1 cellular context compared by ENCODE assay signal in the genomic region with DNA sequence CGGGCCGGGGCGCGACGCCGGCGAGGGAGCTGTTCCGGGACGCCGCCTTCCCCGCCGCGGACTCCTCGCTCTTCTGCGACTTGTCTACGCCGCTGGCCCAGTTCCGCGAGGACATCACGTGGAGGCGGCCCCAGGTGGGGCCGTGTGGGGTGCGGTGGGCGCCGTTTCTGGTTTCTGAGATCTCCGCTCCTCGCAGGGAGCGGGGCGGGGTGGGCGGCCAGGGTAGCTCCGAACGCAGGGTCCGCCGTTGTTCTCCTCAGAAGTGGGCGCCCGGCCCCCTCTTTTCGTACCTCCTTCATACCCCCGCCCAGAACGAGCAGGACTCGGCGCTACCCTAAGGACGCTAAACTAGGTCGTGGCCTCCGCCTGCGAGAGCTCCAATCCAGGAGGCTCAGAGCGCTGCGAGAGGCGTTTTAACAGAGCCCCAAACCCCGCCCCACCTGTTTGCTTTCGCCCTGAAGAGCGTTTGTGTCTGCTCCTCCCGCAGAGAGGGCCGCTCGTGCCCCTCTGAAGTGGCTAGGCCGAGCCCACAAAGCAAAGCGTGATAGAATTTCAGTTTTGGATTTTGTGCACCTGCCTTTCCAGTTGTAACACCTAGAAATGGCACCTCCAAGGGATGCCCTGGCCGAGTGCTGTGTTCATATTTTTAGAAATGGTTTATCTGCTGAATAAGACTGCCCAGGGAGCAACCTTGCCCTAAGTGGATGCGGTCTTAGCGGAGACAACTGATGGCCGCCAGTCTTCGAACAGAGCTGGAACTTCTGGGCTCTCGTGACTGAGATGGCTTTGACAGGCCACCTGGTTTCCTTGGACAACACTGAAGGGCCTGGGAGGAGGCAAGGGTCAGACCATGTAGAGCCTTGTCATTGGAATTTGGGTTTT.
TF ChIP-seq lines count a peak whose summit lies in the region.

No MANE protein-coding gene starts in this region.

TF ChIP-seq in H1, 55 proteins besides CTCF, POLR2A, EP300 and RAD21:
- TF ChIP-seq KDM4A (IDR thresholded peaks at IDR 0.05; ENCODE audit: low read depth, low read length, severe bottlenecking) = peak; percentile 70
- TF ChIP-seq, protein P1, sequence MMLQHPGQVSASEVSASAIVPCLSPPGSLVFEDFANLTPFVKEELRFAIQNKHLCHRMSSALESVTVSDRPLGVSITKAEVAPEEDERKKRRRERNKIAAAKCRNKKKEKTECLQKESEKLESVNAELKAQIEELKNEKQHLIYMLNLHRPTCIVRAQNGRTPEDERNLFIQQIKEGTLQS (IDR thresholded peaks at IDR 0.05; ENCODE audit: insufficient read depth, low read depth, low read length) = no peak
- no peak for TF ChIP-seq RBBP5 (IDR thresholded peaks at IDR 0.05; ENCODE audit: borderline replicate concordance, low read depth, low read length)
- TF ChIP-seq EGR1 (IDR thresholded peaks at IDR 0.05; ENCODE audit: borderline replicate concordance, low read depth, low read length) = no peak
- TF ChIP-seq TAF7 (optimal IDR thresholded peaks at IDR 0.05; ENCODE audit: borderline replicate concordance, low read depth, low read length) = peak; percentile 11
- TF ChIP-seq SAP30 (IDR thresholded peaks at IDR 0.05; ENCODE audit: insufficient read depth, insufficient replicate concordance, low read length) = peak; percentile 35
- TF ChIP-seq KDM5A (IDR thresholded peaks at IDR 0.05; ENCODE audit: low read length) = no peak
- no peak for TF ChIP-seq YY1 (IDR thresholded peaks at IDR 0.05; ENCODE audit: low read depth, low read length)
- TF ChIP-seq CHD2 (IDR thresholded peaks at IDR 0.05; ENCODE audit: low read length) = no peak
- no peak for TF ChIP-seq BACH1 (IDR thresholded peaks at IDR 0.05; ENCODE audit: low read length)
- no peak for TF ChIP-seq CREB1 (IDR thresholded peaks at IDR 0.05)
- TF ChIP-seq MAFK (IDR thresholded peaks at IDR 0.05; ENCODE audit: low read depth, low read length) = no peak
- TF ChIP-seq SRF (IDR thresholded peaks at IDR 0.05; ENCODE audit: low read depth, low read length) = no peak
